8 cellular contexts compared by ENCODE assay signal in genomic region chrX:47217121-47217851, GRCh38. TPM values are rescaled to one million over a fixed set of nuclear protein-coding genes. Genes with fewer than 3 reads are reported as not detected.
DNase-seq lines count a peak whose midpoint lies in the region; ATAC-seq and TF ChIP-seq lines count a peak whose summit lies in the region.

No MANE protein-coding gene starts in this region.

- TF ChIP-seq CTCF in heart left ventricle (IDR thresholded peaks at IDR 0.05) = no peak

- DNase-seq in GM04504 (ENCODE audit: low read depth) = peak; percentile 50
- DNase-seq in NCI-H2196 treated with DMSO at 0.1 percent for 48 hours (lab: John Stamatoyannopoulos, UW; ENCODE audit: unreplicated experiment) = peak; percentile 41
- peak in 1 of 5 donors; percentile 39 for DNase-seq in heart left ventricle
- DNase-seq in NCI-H2107 treated with DMSO at 0.1 percent for 48 hours (lab: John Stamatoyannopoulos, UW; ENCODE audit: unreplicated experiment) = no peak

- no peak overlapping the region for H3K9ac ChIP-seq in rectal smooth muscle tissue (ENCODE audit: low read length)

- no peak for TF ChIP-seq POLR2A in heart left ventricle (IDR thresholded peaks at IDR 0.05)

- intact Hi-C loops in heart left ventricle (cut with DNase I) = no loop called here

- H3K9me3 ChIP-seq in heart left ventricle = no peaks in the 10 kb centered on the region

- peak overlapping the region in 10 of 12 donors; percentile 9 to 100 (median 75) for H3K4me3 ChIP-seq in heart left ventricle
- H3K4me3 ChIP-seq in rectal smooth muscle tissue (ENCODE audit: low read length) = peak overlapping the region; percentile 27

- H3K27ac ChIP-seq in heart left ventricle (peak overlapping the region in 11 of 12 donors; percentile 62 to 99 (median 97)), rectal smooth muscle tissue (ENCODE audit: low read depth, low read length) (peak overlapping the region; percentile 77)

- peaks cover 0 to 46% (median 15%) of the 10 kb centered on the region in 12 donors for H3K4me1 ChIP-seq in heart left ventricle
- H3K4me1 ChIP-seq in rectal smooth muscle tissue (ENCODE audit: control insufficient read depth, insufficient read depth, low read length) = peaks cover 14% of the 10 kb centered on the region

- H3K9me3 Mint-ChIP-seq in activated naive CD8-positive, alpha-beta T cell (ENCODE audit: low read depth) = no peaks in the 10 kb centered on the region

- H3K4me1 Mint-ChIP-seq in activated naive CD8-positive, alpha-beta T cell (ENCODE audit: low read depth) = peaks cover 44% of the 10 kb centered on the region

- H3K4me3 Mint-ChIP-seq in activated naive CD8-positive, alpha-beta T cell = peak overlapping the region; percentile 90

- peaks cover 3% of the 10 kb centered on the region for H3K36me3 Mint-ChIP-seq in activated naive CD8-positive, alpha-beta T cell

- H3K27me3 Mint-ChIP-seq in activated naive CD8-positive, alpha-beta T cell = no peaks in the 10 kb centered on the region

- ATAC-seq in heart left ventricle (peak in 3 of 4 donors; percentile 4 to 14 (median 8)), HG03095 (IDR thresholded peaks at IDR 0.05; ENCODE audit: unreplicated experiment) (no peak), GM18498 (IDR thresholded peaks at IDR 0.05; ENCODE audit: unreplicated experiment) (no peak)

- H3K27me3 ChIP-seq in heart left ventricle (no peaks in the 10 kb centered on the region), rectal smooth muscle tissue (ENCODE audit: control insufficient read depth, insufficient read depth, low read length) (no peaks in the 10 kb centered on the region)

- 6 to 31% (median 12%) methylated on average over 22 of the region's 22 CpGs for WGBS in heart left ventricle, 4 donors

- H3K36me3 ChIP-seq in heart left ventricle (peaks cover 0 to 47% (median 40%) of the 10 kb centered on the region in 9 donors), rectal smooth muscle tissue (ENCODE audit: control insufficient read depth, insufficient read depth, low read length) (peaks cover 38% of the 10 kb centered on the region)

- peak overlapping the region; percentile 98 for H3K27ac Mint-ChIP-seq in activated naive CD8-positive, alpha-beta T cell

RNA-seq across cellular contexts. Expression of gene CDK16, which starts 1.2 kb away (rescaled TPM):
- 100 to 1,000 TPM; 123 to 209 (median 143) TPM for total RNA-seq in heart left ventricle
- 100 to 1,000 TPM; 100 to 115 TPM for polyA plus RNA-seq in heart left ventricle

RNA-seq across cellular contexts. Expression of gene USP11, which starts 15.5 kb away (rescaled TPM):
- 10 to 100 TPM; 28.2 to 68.9 (median 45.9) TPM for total RNA-seq in heart left ventricle
- polyA plus RNA-seq in heart left ventricle = 10 to 100 TPM; 17.9 to 29.3 TPM

RNA-seq across cellular contexts. Expression of gene UBA1, which starts 23.7 kb away (rescaled TPM):
- total RNA-seq in heart left ventricle = 100 to 1,000 TPM; 116 to 171 (median 130) TPM
- 100 to 1,000 TPM in 1 of 2 donors, 10 to 100 TPM in 1; 86.9 to 134 TPM for polyA plus RNA-seq in heart left ventricle

Comparison
In these comparisons a context has a peak if more than half of its experiments do, and no peak if none do; other contexts are left out.
1. ATAC-seq: peak in heart left ventricle (3 of 4); none in HG03095 (single experiment) and GM18498 (single experiment).